15 cellular contexts compared by ENCODE assay signal in genomic region chr19:46946090-46946489, GRCh38.
DNase-seq lines count a peak whose midpoint lies in the region; ATAC-seq and TF ChIP-seq lines count a peak whose summit lies in the region.
"Had no signal": no experiment of that assay in that cellular context is flagged by ENCODE, and none has a peak within 500 bp of the region (broad histone marks: within the 10 kb centered on the region; RNA-seq: fewer than 3 reads in every experiment).

No MANE protein-coding gene starts in this region.

- H3K27ac Mint-ChIP-seq in stimulated activated naive CD8-positive, alpha-beta T cell treated with anti-CD3 and anti-CD28 coated beads, Interleukin-15, amount 100 ng/mL, for 72 hours = peak overlapping the region in 1 of 2 donors; percentile 27

- H3K4me3 ChIP-seq in A673 (ENCODE audit: low read depth, low read length, poor library complexity, severe bottlenecking) = no peak overlapping the region
- peak overlapping the region; percentile 71 for H3K4me3 ChIP-seq in adipocyte (ENCODE audit: low read length)
- no peak overlapping the region for H3K4me3 ChIP-seq in skeletal muscle satellite cell (ENCODE audit: low read length)

- peak overlapping the region; percentile 51 for H3K27ac ChIP-seq in A673 (ENCODE audit: low read depth, low read length, poor library complexity, severe bottlenecking)
- peak overlapping the region; percentile 75 for H3K27ac ChIP-seq in layer of hippocampus (ENCODE audit: low read depth, low read length)

- H3K4me3 Mint-ChIP-seq in stimulated activated naive CD8-positive, alpha-beta T cell treated with anti-CD3 and anti-CD28 coated beads, Interleukin-15, amount 100 ng/mL, for 72 hours = no peak overlapping the region

- H3K4me1 ChIP-seq in A673 (ENCODE audit: insufficient read depth, low read length, poor library complexity, severe bottlenecking) (peaks cover 33% of the 10 kb centered on the region), adipocyte (ENCODE audit: control insufficient read depth, insufficient read depth, low read length) (peaks cover 69% of the 10 kb centered on the region), skeletal muscle satellite cell (ENCODE audit: control insufficient read depth, insufficient read depth, low read length) (peaks cover 40% of the 10 kb centered on the region)

- BruUV-seq in A673 (replicated peaks; lab: Mats Ljungman, UMichigan) = no TSS peak

- H3K9ac ChIP-seq in adipocyte (ENCODE audit: low read length) (peak overlapping the region; percentile 86), skeletal muscle satellite cell (ENCODE audit: low read depth, low read length) (peak overlapping the region; percentile 58)

- TF ChIP-seq CTCF in A673 (conservative IDR thresholded peaks at IDR 0.05; ENCODE audit: low read depth, low read length) = no peak

- H3K36me3 ChIP-seq in A673 (ENCODE audit: insufficient read depth, low read length, poor library complexity, severe bottlenecking) (no peaks in the 10 kb centered on the region), adipocyte (ENCODE audit: control insufficient read depth, insufficient read depth, low read length, severe bottlenecking) (peaks cover 1% of the 10 kb centered on the region), skeletal muscle satellite cell (ENCODE audit: insufficient read depth, low read length) (no peaks in the 10 kb centered on the region)

- H3K4me2 ChIP-seq in skeletal muscle satellite cell (ENCODE audit: low read length) = peak overlapping the region; percentile 70

- no peaks in the 10 kb centered on the region for H3K9me3 ChIP-seq in A673 (ENCODE audit: low read depth, low read length, poor library complexity, severe bottlenecking)
- no peaks in the 10 kb centered on the region for H3K9me3 ChIP-seq in adipocyte (ENCODE audit: control insufficient read depth, low read length)
- H3K9me3 ChIP-seq in skeletal muscle satellite cell (replicated peaks; ENCODE audit: low read length) = no peaks in the 10 kb centered on the region

- no peak for ATAC-seq in stimulated activated naive CD8-positive, alpha-beta T cell treated with anti-CD3 and anti-CD28 coated beads, Interleukin-15, amount 100 ng/mL, for 72 hours

- H3K27me3 ChIP-seq in A673 (replicated peaks; ENCODE audit: insufficient read depth, low read depth, low read length, poor library complexity) = no peaks in the 10 kb centered on the region
- H3K27me3 ChIP-seq in adipocyte (replicated peaks; ENCODE audit: control insufficient read depth, insufficient read depth, low read length) = no peaks in the 10 kb centered on the region
- no peaks in the 10 kb centered on the region for H3K27me3 ChIP-seq in layer of hippocampus (ENCODE audit: control insufficient read depth, insufficient read depth, low read length)
- H3K27me3 ChIP-seq in skeletal muscle satellite cell (ENCODE audit: control insufficient read depth, insufficient read depth, low read length) = no peaks in the 10 kb centered on the region

- no peaks in the 10 kb centered on the region for H3K27me3 Mint-ChIP-seq in stimulated activated naive CD8-positive, alpha-beta T cell treated with anti-CD3 and anti-CD28 coated beads, Interleukin-15, amount 100 ng/mL, for 72 hours

- DNase-seq in A673 (ENCODE audit: low spot score) = no peak
- no peak for DNase-seq in adipocyte (ENCODE audit: low read depth)
- DNase-seq in stimulated activated naive CD8-positive, alpha-beta T cell treated with anti-CD3 and anti-CD28 coated beads, Interleukin-15, amount 100 ng/mL, for 72 hours = no peak
- DNase-seq in activated effector memory CD4-positive, alpha-beta T cell treated with anti-CD3 and anti-CD28 coated beads, Interleukin-2, amount 50 U/mL, for 16 hours = no peak
- DNase-seq in NCI-H526 (lab: John Stamatoyannopoulos, UW) = no peak
- no peak for DNase-seq in cerebellar cortex (ENCODE audit: low spot score)
- DNase-seq: activated CD4-positive, alpha-beta T cell treated with anti-CD3 and anti-CD28 coated beads, Interleukin-2, amount 50 U/mL, for 1 hour; activated effector memory CD4-positive, alpha-beta T cell treated with Interleukin-2 at 50 U/mL for 16 hours; NCI-H1092; NCI-H2171; OCI-M1; retina; T-helper 1 cell had no signal

- intact Hi-C loops in A673 (cut with micrococcal nuclease; ENCODE audit: unreplicated experiment) = no loop called here

- no peaks in the 10 kb centered on the region for H3K9me3 Mint-ChIP-seq in stimulated activated naive CD8-positive, alpha-beta T cell treated with anti-CD3 and anti-CD28 coated beads, Interleukin-15, amount 100 ng/mL, for 72 hours

- H3K4me1 Mint-ChIP-seq in stimulated activated naive CD8-positive, alpha-beta T cell treated with anti-CD3 and anti-CD28 coated beads, Interleukin-15, amount 100 ng/mL, for 72 hours = peaks cover 27% of the 10 kb centered on the region

- CTCF ChIA-PET in A673 (lab: Charles Lee) = no interaction called here

- POLR2A ChIA-PET in A673 (lab: Charles Lee; ENCODE audit: low non-redundant PET) = no interaction called here
